In genomic region chr15:45429974-45430792, GRCh38 we compare ENCODE assay signal across 1 cellular context.
TF ChIP-seq lines count a peak whose summit lies in the region.

No MANE protein-coding gene starts in this region.

TF ChIP-seq in GM12878, 131 proteins besides CTCF, POLR2A, EP300 and RAD21 (continued from another document):
- TF ChIP-seq ZNF592 (IDR thresholded peaks at IDR 0.05) (peak; percentile 82; the same call in 1 of the 2 replicates), SMARCA5 (IDR thresholded peaks at IDR 0.05) (peak; percentile 94), CREM (IDR thresholded peaks at IDR 0.05; ENCODE audit: low read depth) (0 out of 2 replicates have a peak, but pooled peaks have one; percentile 36), SMAD1 (IDR thresholded peaks at IDR 0.05; ENCODE audit: low read depth, partially characterized antibody) (no peak), RFX5 (IDR thresholded peaks at IDR 0.05; ENCODE audit: low read depth, low read length) (no peak), ZNF274 (IDR thresholded peaks at IDR 0.05; ENCODE audit: insufficient read depth, insufficient read length) (no peak), DPF2 (IDR thresholded peaks at IDR 0.05) (peak; percentile 63; the same call in 1 of the 2 replicates)
TF ChIP-seq in GM12878: peak in this region for 13.
